8 cellular contexts compared by ENCODE assay signal in genomic region chr6:30613251-30614043, GRCh38. TPM values are rescaled to one million over a fixed set of nuclear protein-coding genes. Genes with fewer than 3 reads are reported as not detected.
A peak's percentile ranks its signal among the peaks of the same experiment; 100 is the strongest.
DNase-seq lines count a peak whose midpoint lies in the region; ATAC-seq and TF ChIP-seq lines count a peak whose summit lies in the region.

No MANE protein-coding gene starts in this region.

- peak; percentile 34 for DNase-seq in EL
- no peak for DNase-seq in PC-9
- no peak for DNase-seq in endodermal cell
- no peak for DNase-seq in NCI-H1436 (lab: John Stamatoyannopoulos, UW)
- DNase-seq in NCI-H526 treated with DMSO at 0.1 percent for 48 hours (lab: John Stamatoyannopoulos, UW), result no peak
- DNase-seq in hippocampal formation (lab: John Stamatoyannopoulos, UW), result no peak

- H3K27ac ChIP-seq in PC-9 (peak overlapping the region; percentile 86), endodermal cell (ENCODE audit: low read depth, low read length) (no peak overlapping the region), parathyroid adenoma (peak overlapping the region; percentile 98)

- intact Hi-C loops in PC-9 (cut with micrococcal nuclease; ENCODE audit: unreplicated experiment), result no loop called here

- H2AFZ ChIP-seq in PC-9 (no peak overlapping the region), parathyroid adenoma (no peak overlapping the region)

- peak overlapping the region; percentile 99 for H3K4me3 Mint-ChIP-seq in endodermal cell

- no peaks in the 10 kb centered on the region for H3K27me3 ChIP-seq in PC-9 (ENCODE audit: insufficient read depth, low read depth)
- H3K27me3 ChIP-seq in endodermal cell (ENCODE audit: control insufficient read depth, insufficient read depth, low read length, poor library complexity, severe bottlenecking), result no peaks in the 10 kb centered on the region
- H3K27me3 ChIP-seq in parathyroid adenoma (ENCODE audit: control insufficient read depth, insufficient read depth, low read length), result no peaks in the 10 kb centered on the region

- peaks cover 26% of the 10 kb centered on the region; the same call in 1 of the 2 replicates for H4K20me1 ChIP-seq in PC-9 (ENCODE audit: insufficient read depth)

- H3K4me1 Mint-ChIP-seq in endodermal cell, result peaks cover 20% of the 10 kb centered on the region

- peaks cover 26% of the 10 kb centered on the region for H3K4me1 ChIP-seq in PC-9 (replicated peaks; ENCODE audit: insufficient read depth)
- H3K4me1 ChIP-seq in endodermal cell (ENCODE audit: control insufficient read depth, insufficient read depth, low read length), result peaks cover 2% of the 10 kb centered on the region
- peaks cover 32% of the 10 kb centered on the region for H3K4me1 ChIP-seq in parathyroid adenoma

- H3K36me3 ChIP-seq in PC-9 (ENCODE audit: low read depth) (peaks cover 26% of the 10 kb centered on the region), endodermal cell (ENCODE audit: control insufficient read depth, insufficient read depth, low read length) (peaks cover 64% of the 10 kb centered on the region), parathyroid adenoma (ENCODE audit: control insufficient read depth, insufficient read depth, low read length) (peaks cover 15% of the 10 kb centered on the region)

- H3K9ac ChIP-seq in endodermal cell (ENCODE audit: extremely low read depth, low read length, poor library complexity, severe bottlenecking) (no peak overlapping the region), parathyroid adenoma (no peak overlapping the region)

- peaks cover 74% of the 10 kb centered on the region for H3F3A ChIP-seq in PC-9 (ENCODE audit: insufficient read depth, low read depth)

- H3K9me3 Mint-ChIP-seq in endodermal cell, result no peaks in the 10 kb centered on the region

- H3K4me2 ChIP-seq in PC-9 (peak overlapping the region; percentile 98), parathyroid adenoma (ENCODE audit: low read length) (peak overlapping the region; percentile 70)

- no peak for ATAC-seq in GM19463 (IDR thresholded peaks at IDR 0.05; ENCODE audit: unreplicated experiment)

- no peaks in the 10 kb centered on the region for H3K27me3 Mint-ChIP-seq in endodermal cell (ENCODE audit: insufficient read depth)

- peak overlapping the region; percentile 84 for H3K27ac Mint-ChIP-seq in endodermal cell

- BruUV-seq in PC-9 (replicated peaks; lab: Mats Ljungman, UMichigan), result no TSS peak

- H3K9me2 ChIP-seq in PC-9 (ENCODE audit: insufficient read depth), result no peaks in the 10 kb centered on the region

- TF ChIP-seq CTCF in PC-9 (conservative IDR thresholded peaks at IDR 0.05), result no peak
- no peak for TF ChIP-seq CTCF in endodermal cell (conservative IDR thresholded peaks at IDR 0.05)
- TF ChIP-seq CTCF in parathyroid adenoma (IDR thresholded peaks at IDR 0.05), result no peak

- H3K36me3 Mint-ChIP-seq in endodermal cell (ENCODE audit: low read depth), result peaks cover 45% of the 10 kb centered on the region

- H3K4me3 ChIP-seq in PC-9 (no peak overlapping the region), endodermal cell (ENCODE audit: low read length) (peak overlapping the region; percentile 92), parathyroid adenoma (ENCODE audit: low read depth, low read length) (peak overlapping the region; percentile 100)

- CTCF ChIA-PET in PC-9 (lab: Charles Lee), result interaction anchor here (0.7 to 3.6 kb wide), 2 partner anchors 22 to 72 kb away, joined by 4 to 8 read pairs; no protein-coding TSS in a partner anchor

- POLR2A ChIA-PET in PC-9 (lab: Charles Lee; ENCODE audit: unreplicated experiment), result interaction anchor here (0.5 to 1.1 kb wide), 8 partner anchors 25 to 480 kb away, joined by 3 to 21 read pairs (median 4); partner anchors contain the start of genes GNL1 and PRR3

- H3K79me2 ChIP-seq in PC-9 (ENCODE audit: low read depth) (peaks cover 35% of the 10 kb centered on the region), parathyroid adenoma (peaks cover 39% of the 10 kb centered on the region)

- H3K9me3 ChIP-seq in PC-9 (ENCODE audit: insufficient read depth, low read depth) (no peaks in the 10 kb centered on the region), endodermal cell (ENCODE audit: control insufficient read depth, low read length) (no peaks in the 10 kb centered on the region), parathyroid adenoma (ENCODE audit: control insufficient read depth, low read length) (no peaks in the 10 kb centered on the region)

RNA-seq across cellular contexts. Expression of gene PPP1R10, which starts 3.6 kb away (rescaled TPM):
- 47.6 and 69.5 TPM in 2 replicates for total RNA-seq in PC-9 (2021)
- 100 to 1,000 TPM; 122 to 126 TPM for total RNA-seq in endodermal cell
- 43.2 TPM for polyA plus RNA-seq in endodermal cell (2013, experiment 1 of 2)
- 41.9 TPM for polyA plus RNA-seq in endodermal cell (2013, experiment 2 of 2)

RNA-seq across cellular contexts. Expression of gene MRPS18B, which starts 4.2 kb away (rescaled TPM):
- total RNA-seq in PC-9 (2021), result 65.2 and 86.8 TPM in 2 replicates
- total RNA-seq in endodermal cell, result 10 to 100 TPM; 37.6 to 39.7 TPM
- polyA plus RNA-seq in endodermal cell (2013, experiment 1 of 2), result 48.6 TPM
- polyA plus RNA-seq in endodermal cell (2013, experiment 2 of 2), result 45.3 TPM

RNA-seq across cellular contexts. Expression of gene ATAT1, which starts 13.2 kb away (rescaled TPM):
- total RNA-seq in PC-9 (2021), result 15.1 and 29.4 TPM in 2 replicates
- 10 to 100 TPM; 31.6 to 38.0 TPM for total RNA-seq in endodermal cell
- 87.3 TPM for polyA plus RNA-seq in endodermal cell (2013, experiment 1 of 2)
- 72.0 TPM for polyA plus RNA-seq in endodermal cell (2013, experiment 2 of 2)

RNA-seq across cellular contexts. Expression of gene C6orf136, which starts 33.5 kb away (rescaled TPM):
- total RNA-seq in PC-9 (2021), result 21.2 and 33.3 TPM in 2 replicates
- 10 to 100 TPM; 17.9 to 24.3 TPM for total RNA-seq in endodermal cell
- polyA plus RNA-seq in endodermal cell (2013, experiment 1 of 2), result 16.9 TPM
- polyA plus RNA-seq in endodermal cell (2013, experiment 2 of 2), result 16.7 TPM

RNA-seq across cellular contexts. Expression of gene ABCF1, which starts 42.2 kb away (rescaled TPM):
- total RNA-seq in PC-9 (2021), result 64.0 and 73.7 TPM in 2 replicates
- total RNA-seq in endodermal cell, result 10 to 100 TPM; 84.9 to 89.3 TPM
- 65.6 TPM for polyA plus RNA-seq in endodermal cell (2013, experiment 1 of 2)
- polyA plus RNA-seq in endodermal cell (2013, experiment 2 of 2), result 62.9 TPM
